1 cellular context compared by ENCODE assay signal in the genomic region with DNA sequence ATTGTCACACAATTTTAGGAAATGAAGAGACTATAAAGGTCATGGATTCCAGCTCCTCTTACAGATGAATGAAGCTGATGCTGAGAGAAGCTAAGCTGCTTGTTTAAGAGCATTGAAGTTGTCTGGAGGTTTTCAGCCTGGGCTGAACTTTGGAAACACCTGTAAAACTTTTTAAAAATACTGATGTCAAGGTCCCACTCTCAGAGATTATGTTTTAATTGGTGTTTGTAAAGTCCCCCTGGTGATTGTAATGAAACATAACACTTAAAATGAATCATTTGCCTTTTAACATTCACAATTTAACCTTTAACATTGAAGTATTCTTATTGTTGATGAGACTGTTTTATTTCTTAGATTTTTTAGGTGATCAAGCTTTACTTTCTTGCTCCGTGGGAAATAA.
TF ChIP-seq lines count a peak whose summit lies in the region.

No MANE protein-coding gene starts in this region.

TF ChIP-seq in HEK293, 187 proteins besides CTCF, POLR2A, EP300 and RAD21:
- TF ChIP-seq PRDM6 (tag by site-specific recombination; IDR thresholded peaks at IDR 0.05) (peak; percentile 59), ZSCAN16 (tag by site-specific recombination; IDR thresholded peaks at IDR 0.05) (no peak), ZNF16 (tag by site-specific recombination; IDR thresholded peaks at IDR 0.05; ENCODE audit: low read depth) (no peak), ZNF677 (tag by site-specific recombination; IDR thresholded peaks at IDR 0.05) (no peak), ZNF404 (tag by site-specific recombination; IDR thresholded peaks at IDR 0.05) (no peak), EGR2 (tag by site-specific recombination; IDR thresholded peaks at IDR 0.05; ENCODE audit: low read depth) (no peak)
